Comparison of ENCODE assay signal across 17 cellular contexts in the genomic region with DNA sequence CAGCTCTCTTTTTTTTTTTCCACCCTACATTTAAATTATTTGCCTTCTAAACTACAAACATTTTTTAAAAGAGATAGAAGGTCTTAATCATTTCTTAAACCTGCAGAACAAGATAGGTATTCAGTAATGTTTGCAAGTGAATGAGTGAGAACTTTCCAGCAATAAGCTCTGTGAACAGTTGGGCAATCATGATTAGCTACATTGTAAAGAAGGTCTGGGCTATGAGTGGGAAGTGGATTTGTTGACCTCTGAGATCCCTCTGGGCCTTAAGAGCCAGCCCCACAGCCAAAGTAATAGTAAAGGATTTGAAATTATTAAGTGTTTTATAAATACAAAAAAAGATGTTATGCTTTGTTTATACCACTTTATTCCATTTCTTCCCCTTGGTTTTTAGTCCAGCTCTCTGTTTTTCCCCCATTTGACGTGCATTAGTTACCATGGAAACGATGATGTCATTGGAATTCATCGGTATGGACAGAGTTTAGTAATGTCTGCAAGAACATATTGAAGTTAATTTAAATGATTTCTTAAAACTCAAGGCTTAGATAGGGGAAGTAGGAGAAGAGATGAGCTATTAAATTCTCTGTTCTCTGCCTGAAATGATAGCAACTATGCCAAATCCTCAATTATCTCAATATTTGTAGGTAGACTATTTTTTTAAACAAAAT.
A peak's percentile ranks its signal among the peaks of the same experiment; 100 is the strongest.
DNase-seq lines count a peak whose midpoint lies in the region; ATAC-seq and TF ChIP-seq lines count a peak whose summit lies in the region.
"Had no signal": no experiment of that assay in that cellular context is flagged by ENCODE, and none has a peak within 500 bp of the region (broad histone marks: within the 10 kb centered on the region; RNA-seq: fewer than 3 reads in every experiment).

No MANE protein-coding gene starts in this region.

- peak overlapping the region; percentile 45 for H3K27ac ChIP-seq in ACC112 (ENCODE audit: low read depth, low read length)
- peak overlapping the region; percentile 49 for H3K27ac ChIP-seq in hepatocyte
- H3K27ac ChIP-seq: HL-60 had no signal

- DNase-seq in HS-5 (ENCODE audit: low read depth) = peak; percentile 58
- DNase-seq in astrocyte of the cerebellum (ENCODE audit: low read depth) = peak; percentile 59
- peak; percentile 44 for DNase-seq in hepatocyte (ENCODE audit: low spot score)
- DNase-seq in activated CD4-positive, alpha-beta T cell treated with anti-CD3 and anti-CD28 coated beads for 4 hours = no peak
- DNase-seq in hepatic stellate cell (ENCODE audit: low spot score) = no peak
- no peak for DNase-seq in GM19238 (ENCODE audit: insufficient read length, low spot score)
- DNase-seq: activated CD4-positive, alpha-beta T cell treated with anti-CD3 and anti-CD28 coated beads, Interleukin-2, amount 10 ng/mL, durations not matched to agents 7 days and 5 days; activated effector memory CD4-positive, alpha-beta T cell treated with Interleukin-2 at 50 U/mL for 16 hours; AML-193; cerebellar nuclear complex; left colon; NCI-H1105 treated with DMSO at 0.1 percent for 48 hours; NCI-H774; nucleus accumbens had no signal

- no peak for TF ChIP-seq CTCF in astrocyte of the cerebellum (IDR thresholded peaks at IDR 0.05; ENCODE audit: low read depth, low read length, missing control alignments)
- no peak for TF ChIP-seq CTCF in hepatocyte (IDR thresholded peaks at IDR 0.05; ENCODE audit: poor library complexity)

- H2AFZ ChIP-seq in ACC112 (ENCODE audit: low read length, unreplicated experiment) = no peak overlapping the region
- H2AFZ ChIP-seq in hepatocyte = no peak overlapping the region

- H3K9me3 ChIP-seq in hepatocyte (ENCODE audit: low read depth) = no peaks in the 10 kb centered on the region

- H3K79me2 ChIP-seq in ACC112 (ENCODE audit: control insufficient read depth, insufficient read depth, low read length, unreplicated experiment) = no peaks in the 10 kb centered on the region
- no peaks in the 10 kb centered on the region for H3K79me2 ChIP-seq in hepatocyte

- 63% methylated on average over 3 of the region's 3 CpGs for WGBS in hepatocyte (ENCODE audit: low lambda C conversion rate, missing lambda C conversion rate)

- peaks cover 2% of the 10 kb centered on the region for H3K4me1 ChIP-seq in ACC112 (ENCODE audit: control insufficient read depth, insufficient read depth, low read length, unreplicated experiment)
- H3K4me1 ChIP-seq in hepatocyte (ENCODE audit: insufficient read depth) = peaks cover 8% of the 10 kb centered on the region

- no peaks in the 10 kb centered on the region for H3K9me2 ChIP-seq in hepatocyte (replicated peaks; ENCODE audit: insufficient read depth)

- H3K27me3 ChIP-seq in ACC112 (ENCODE audit: insufficient read depth, low read length) = no peaks in the 10 kb centered on the region
- H3K27me3 ChIP-seq in hepatocyte = no peaks in the 10 kb centered on the region

- in situ Hi-C loops in astrocyte of the cerebellum (cut with HindIII; ENCODE audit: low sequenced_read_pairs) = no loop called here

- no peak for ATAC-seq in GM18498 (IDR thresholded peaks at IDR 0.05; ENCODE audit: unreplicated experiment)
- ATAC-seq: left colon had no signal

- H3K36me3 ChIP-seq in ACC112 (ENCODE audit: insufficient read depth, low read length) (no peaks in the 10 kb centered on the region), hepatocyte (replicated peaks; ENCODE audit: insufficient read depth, low read depth) (no peaks in the 10 kb centered on the region)

- peak overlapping the region; percentile 10 for H3K4me2 ChIP-seq in hepatocyte

- H4K20me1 ChIP-seq in hepatocyte (ENCODE audit: insufficient read depth, poor library complexity, severe bottlenecking) = no peaks in the 10 kb centered on the region

- no peak overlapping the region for H3K4me3 ChIP-seq in ACC112 (ENCODE audit: low read depth, low read length)
- no peak overlapping the region for H3K4me3 ChIP-seq in astrocyte of the cerebellum (ENCODE audit: low read depth, low read length)
- H3K4me3 ChIP-seq in hepatocyte = no peak overlapping the region

Comparison
In these comparisons a context has a peak if more than half of its experiments do, and no peak if none do; other contexts are left out.
1. DNase-seq: peak in HS-5 (single experiment), astrocyte of the cerebellum (single experiment) and hepatocyte (single experiment); none in activated CD4-positive, alpha-beta T cell treated with anti-CD3 and anti-CD28 coated beads for 4 hours (0 of 2), hepatic stellate cell (single experiment) and GM19238 (single experiment).